ENCODE assay signal across 8 cellular contexts in the genomic region with DNA sequence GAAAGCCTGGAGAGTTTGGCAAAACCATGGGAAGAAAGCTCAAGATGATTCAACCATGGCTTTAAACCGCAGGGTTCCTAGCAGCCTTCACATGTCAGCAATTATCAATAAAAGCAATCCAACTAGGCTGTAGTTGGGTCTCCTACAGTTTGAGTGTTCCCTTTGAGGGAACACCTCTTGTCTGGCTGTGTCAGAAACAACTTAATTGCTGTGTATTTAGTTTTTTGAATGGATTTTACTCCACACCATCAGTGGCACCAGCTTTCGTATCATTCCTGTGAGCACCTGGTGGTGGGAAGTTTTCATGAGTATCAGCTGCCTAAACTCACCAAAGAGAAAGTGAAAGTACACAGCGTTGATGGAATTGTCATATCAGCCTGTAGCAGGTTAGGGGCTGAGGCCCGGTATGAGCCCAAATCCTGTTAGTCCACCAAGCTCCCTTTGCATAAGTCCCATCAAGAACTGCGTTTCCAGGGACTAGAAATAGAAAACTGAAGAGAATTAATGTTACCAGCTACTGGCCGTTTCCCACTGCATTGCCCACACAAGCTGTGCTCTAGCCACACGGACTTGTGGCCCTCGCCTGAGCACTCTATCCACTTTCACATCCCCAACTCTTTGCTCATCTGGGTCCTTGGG. TPM values are rescaled to one million over a fixed set of nuclear protein-coding genes. Genes with fewer than 3 reads are reported as not detected.
DNase-seq lines count a peak whose midpoint lies in the region; ATAC-seq and TF ChIP-seq lines count a peak whose summit lies in the region.

No MANE protein-coding gene starts in this region.

- peak overlapping the region; percentile 60 for H3K4me3 ChIP-seq in thoracic aorta

- H3K4me1 Mint-ChIP-seq in activated T-cell treated with anti-CD3 and anti-CD28 coated beads, Interleukin-2, amount 50 U/mL, for 24 hours (ENCODE audit: low read depth), result peaks cover 57% of the 10 kb centered on the region
- H3K4me1 Mint-ChIP-seq in immature natural killer cell, result peaks cover 37 to 38% of the 10 kb centered on the region in 2 donors

- H3K4me3 Mint-ChIP-seq in activated T-cell treated with anti-CD3 and anti-CD28 coated beads, Interleukin-2, amount 50 U/mL, for 24 hours, result peak overlapping the region; percentile 68
- H3K4me3 Mint-ChIP-seq in immature natural killer cell, result peak overlapping the region; percentile 82 to 98 (median 94)

- peaks cover 2 to 20% of the 10 kb centered on the region in 2 donors for H3K4me1 ChIP-seq in thoracic aorta (ENCODE audit: control insufficient read depth in 1 of 2, low read depth in 2 of 2)

- H3K27ac ChIP-seq in thoracic aorta, result no peak overlapping the region

- no peak for TF ChIP-seq CTCF in thoracic aorta (IDR thresholded peaks at IDR 0.05)

- no peaks in the 10 kb centered on the region for H3K27me3 Mint-ChIP-seq in activated T-cell treated with anti-CD3 and anti-CD28 coated beads, Interleukin-2, amount 50 U/mL, for 24 hours
- peaks cover 0 to 5% (median 2%) of the 10 kb centered on the region in 3 donors for H3K27me3 Mint-ChIP-seq in immature natural killer cell (ENCODE audit: low read depth in 3 of 3)

- H3K36me3 ChIP-seq in thoracic aorta, result no peaks in the 10 kb centered on the region

- H3K27me3 ChIP-seq in thoracic aorta (replicated peaks; ENCODE audit: insufficient read depth), result no peaks in the 10 kb centered on the region

- H3K36me3 Mint-ChIP-seq in activated T-cell treated with anti-CD3 and anti-CD28 coated beads, Interleukin-2, amount 50 U/mL, for 24 hours (ENCODE audit: low read depth), result no peaks in the 10 kb centered on the region
- H3K36me3 Mint-ChIP-seq in immature natural killer cell, result peaks cover 0 to 3% (median 0%) of the 10 kb centered on the region in 3 donors

- H3K9me3 Mint-ChIP-seq in activated T-cell treated with anti-CD3 and anti-CD28 coated beads, Interleukin-2, amount 50 U/mL, for 24 hours, result no peaks in the 10 kb centered on the region
- no peaks in the 10 kb centered on the region for H3K9me3 Mint-ChIP-seq in immature natural killer cell

- peak overlapping the region; percentile 70 for H3K27ac Mint-ChIP-seq in activated T-cell treated with anti-CD3 and anti-CD28 coated beads, Interleukin-2, amount 50 U/mL, for 24 hours
- peak overlapping the region; percentile 88 to 98 (median 92) for H3K27ac Mint-ChIP-seq in immature natural killer cell

- no peaks in the 10 kb centered on the region for H3K9me3 ChIP-seq in thoracic aorta

- peak; percentile 65 for ATAC-seq in HG02642 (IDR thresholded peaks at IDR 0.05; ENCODE audit: poor library complexity, unreplicated experiment)
- no peak for ATAC-seq in thoracic aorta (ENCODE audit: insufficient number of reproducible peaks, low FRiP score, low read depth)

- in situ Hi-C loops in G401 (cut with HindIII; ENCODE audit: low sequenced_read_pairs), result no loop called here

- peak; percentile 6 for DNase-seq in NCI-H82 (lab: John Stamatoyannopoulos, UW)
- no peak for DNase-seq in NCI-H82 treated with DMSO at 0.1 percent for 48 hours (lab: John Stamatoyannopoulos, UW; ENCODE audit: unreplicated experiment)
- peak; percentile 41 for DNase-seq in NCI-H69 (lab: John Stamatoyannopoulos, UW)
- peak; percentile 43 for DNase-seq in activated T-cell treated with anti-CD3 and anti-CD28 coated beads, Interleukin-2, amount 50 U/mL, for 24 hours
- peak; percentile 53 to 64 (median 62) for DNase-seq in immature natural killer cell
- DNase-seq in thoracic aorta (ENCODE audit: low spot score), result no peak
- DNase-seq in G401 (ENCODE audit: low spot score), result no peak

RNA-seq across cellular contexts. Expression of a gene that starts 10.9 kb away (rescaled TPM):
- not detected for polyA plus RNA-seq in immature natural killer cell
- not detected for total RNA-seq in thoracic aorta
- not detected in 2 replicates for total RNA-seq in G401 (2014; rRNA removed; shearing (Covaris generic))

RNA-seq across cellular contexts. Expression of a gene that starts 16.9 kb away (rescaled TPM):
- polyA plus RNA-seq in immature natural killer cell, result not detected
- not detected for total RNA-seq in thoracic aorta
- not detected in 2 replicates for total RNA-seq in G401 (2014; rRNA removed; shearing (Covaris generic))

Comparison
In these comparisons a context has a peak if more than half of its experiments do, and no peak if none do; other contexts are left out.
1. DNase-seq: peak in NCI-H82 (single experiment), NCI-H69 (single experiment), activated T-cell treated with anti-CD3 and anti-CD28 coated beads, Interleukin-2, amount 50 U/mL, for 24 hours (single experiment) and immature natural killer cell (3 of 3); none in NCI-H82 treated with DMSO at 0.1 percent for 48 hours (single experiment), thoracic aorta (single experiment) and G401 (single experiment).